Comparison of ENCODE assay signal across 20 cellular contexts in genomic region chr5:81136557-81136956, GRCh38.
A peak's percentile ranks its signal among the peaks of the same experiment; 100 is the strongest.
DNase-seq lines count a peak whose midpoint lies in the region; ATAC-seq, FAIRE-seq and TF ChIP-seq lines count a peak whose summit lies in the region.
"Had no signal": no experiment of that assay in that cellular context is flagged by ENCODE, and none has a peak within 500 bp of the region (broad histone marks: within the 10 kb centered on the region; RNA-seq: fewer than 3 reads in every experiment).

No MANE protein-coding gene starts in this region.

- no peak overlapping the region for H3K9ac ChIP-seq in Karpas-422 (ENCODE audit: low read length)
- H3K9ac ChIP-seq: BLaER1 treated with 17β-estradiol and CSF1 and Interleukin-3, amounts not matched to agents 10 nM and 100 nM had no signal

- H3K79me2 ChIP-seq in Karpas-422 (ENCODE audit: low read length) = no peaks in the 10 kb centered on the region

- ATAC-seq in HG03565 (IDR thresholded peaks at IDR 0.05; ENCODE audit: unreplicated experiment) (no peak), lower lobe of right lung (no peak)
- ATAC-seq: A549 had no signal

- intact Hi-C loops in lower lobe of right lung (cut with DNase I) = no loop called here

- H3K27me3 Mint-ChIP-seq in osteocyte (ENCODE audit: unreplicated experiment) = peaks cover 16% of the 10 kb centered on the region
- H3K27me3 Mint-ChIP-seq: CD4-positive, alpha-beta T cell had no signal

- no peaks in the 10 kb centered on the region for H3K9me3 ChIP-seq in Karpas-422 (ENCODE audit: low read length)
- H3K9me3 ChIP-seq in lower lobe of right lung = no peaks in the 10 kb centered on the region

- TF ChIP-seq CTCF in D721Med (IDR thresholded peaks at IDR 0.05; ENCODE audit: insufficient read depth, missing control alignments) (no peak), osteocyte (IDR thresholded peaks at IDR 0.05) (no peak), lower lobe of right lung (IDR thresholded peaks at IDR 0.05) (no peak)

- H3K4me1 ChIP-seq in Karpas-422 (ENCODE audit: low read length) (peaks cover 45% of the 10 kb centered on the region), lower lobe of right lung (no peaks in the 10 kb centered on the region)
- H3K4me1 ChIP-seq: A549; BLaER1 treated with 17β-estradiol and CSF1 and Interleukin-3, amounts not matched to agents 10 nM and 100 nM had no signal

- H3K36me3 ChIP-seq in Karpas-422 (ENCODE audit: insufficient read depth, low read length) (no peaks in the 10 kb centered on the region; the same call in 1 of the 2 replicates), lower lobe of right lung (no peaks in the 10 kb centered on the region)
- H3K36me3 ChIP-seq: BLaER1 treated with 17β-estradiol and CSF1 and Interleukin-3, amounts not matched to agents 10 nM and 100 nM had no signal

- no peak for DNase-seq in D721Med (ENCODE audit: insufficient read length, low spot score)
- no peak for DNase-seq in Karpas-422
- peak; percentile 50 for DNase-seq in iris pigment epithelial cell (ENCODE audit: low read depth)
- no peak for DNase-seq in osteocyte (ENCODE audit: extremely low spot score, unreplicated experiment)
- DNase-seq in lower lobe of right lung = no peak
- DNase-seq: AML-193; CD4-positive, alpha-beta T cell; CD8-positive, alpha-beta memory T cell; COR-L47; DMS79 treated with DMSO at 0.1 percent for 48 hours; GF-D8 had no signal

- H3K4me3 ChIP-seq in Karpas-422 (ENCODE audit: low read length) (no peak overlapping the region), lower lobe of right lung (no peak overlapping the region)
- H3K4me3 ChIP-seq: A549; BLaER1 treated with 17β-estradiol and CSF1 and Interleukin-3, amounts not matched to agents 10 nM and 100 nM had no signal

- peak overlapping the region; percentile 45; the same call in 1 of the 2 replicates for H2AFZ ChIP-seq in Karpas-422 (ENCODE audit: low read length)

- H3K36me3 Mint-ChIP-seq in osteocyte (ENCODE audit: unreplicated experiment) = no peaks in the 10 kb centered on the region

- H3K9me3 Mint-ChIP-seq in osteocyte (ENCODE audit: unreplicated experiment) = peaks cover 9% of the 10 kb centered on the region
- H3K9me3 Mint-ChIP-seq: CD4-positive, alpha-beta T cell had no signal

- peak; percentile 60 for FAIRE-seq in D721Med (lab: Jason Lieb, UNC)
- FAIRE-seq: A549, G401.6, GM12891, GM19239 had no signal

- H3K4me3 Mint-ChIP-seq in osteocyte (ENCODE audit: unreplicated experiment) = no peak overlapping the region
- H3K4me3 Mint-ChIP-seq: B cell; CD4-positive, alpha-beta T cell; CD8-positive, alpha-beta memory T cell had no signal

- no peak overlapping the region for H3K4me2 ChIP-seq in Karpas-422 (ENCODE audit: low read depth, low read length, poor library complexity, severe bottlenecking)
- H3K4me2 ChIP-seq: A549; BLaER1 treated with 17β-estradiol and CSF1 and Interleukin-3, amounts not matched to agents 10 nM and 100 nM had no signal

- H3K4me1 Mint-ChIP-seq in osteocyte (ENCODE audit: unreplicated experiment) = peaks cover 13% of the 10 kb centered on the region
- H3K4me1 Mint-ChIP-seq: B cell had no signal

- H4K20me1 ChIP-seq in Karpas-422 (ENCODE audit: insufficient read depth, low read depth, low read length) = no peaks in the 10 kb centered on the region
- H4K20me1 ChIP-seq: BLaER1 treated with 17β-estradiol and CSF1 and Interleukin-3, amounts not matched to agents 10 nM and 100 nM had no signal

- H3K27me3 ChIP-seq in Karpas-422 (ENCODE audit: low read length) (no peaks in the 10 kb centered on the region), lower lobe of right lung (ENCODE audit: low read depth) (no peaks in the 10 kb centered on the region)
- H3K27me3 ChIP-seq: BLaER1 treated with 17β-estradiol and CSF1 and Interleukin-3, amounts not matched to agents 10 nM and 100 nM had no signal

- H3K27ac ChIP-seq in Karpas-422 (ENCODE audit: low read length) (0 out of 2 replicates have a peak overlapping the region, but pooled peaks have one; percentile 20), lower lobe of right lung (no peak overlapping the region)
- H3K27ac ChIP-seq: 22Rv1; A549; BLaER1 treated with 17β-estradiol and CSF1 and Interleukin-3, amounts not matched to agents 10 nM and 100 nM; C4-2B had no signal

- H3K27ac Mint-ChIP-seq in osteocyte (ENCODE audit: unreplicated experiment) = no peak overlapping the region
- H3K27ac Mint-ChIP-seq: B cell; CD4-positive, alpha-beta T cell had no signal

- H3K9me2 ChIP-seq in Karpas-422 (replicated peaks; ENCODE audit: insufficient read depth, low read length) = no peaks in the 10 kb centered on the region
